Comparison of ENCODE assay signal across 21 cellular contexts in genomic region chr7:19009241-19009935, GRCh38.
A peak's percentile ranks its signal among the peaks of the same experiment; 100 is the strongest.
DNase-seq lines count a peak whose midpoint lies in the region; ATAC-seq, FAIRE-seq and TF ChIP-seq lines count a peak whose summit lies in the region.
"Had no signal": no experiment of that assay in that cellular context is flagged by ENCODE, and none has a peak within 500 bp of the region (broad histone marks: within the 10 kb centered on the region; RNA-seq: fewer than 3 reads in every experiment).

No MANE protein-coding gene starts in this region.

- H3K79me2 ChIP-seq in astrocyte (ENCODE audit: insufficient read depth, low read length), result no peaks in the 10 kb centered on the region

- no peak for ATAC-seq in left lung
- ATAC-seq: left lobe of liver, pancreas, T-cell had no signal

- peaks cover 22% of the 10 kb centered on the region for H3K4me1 ChIP-seq in astrocyte (ENCODE audit: insufficient read depth, low read length)
- H3K4me1 ChIP-seq in left lung, result no peaks in the 10 kb centered on the region
- H3K4me1 ChIP-seq: BLaER1, pancreas had no signal

- in situ Hi-C loops in KBM-7 (cut with MboI; ENCODE audit: low pct_unique_long_range_greater_than_20kb, low sequenced_read_pairs), result no loop called here

- no peaks in the 10 kb centered on the region for H3K27me3 Mint-ChIP-seq in astrocyte (ENCODE audit: low read depth, unreplicated experiment)
- H3K27me3 Mint-ChIP-seq: activated CD4-positive, alpha-beta memory T cell treated with anti-CD3 and anti-CD28 coated beads for 36 hours; activated naive CD8-positive, alpha-beta T cell; T-cell had no signal

- intact Hi-C loops in left lung (cut with DNase I), result no loop called here

- no peaks in the 10 kb centered on the region for H3K36me3 Mint-ChIP-seq in astrocyte (ENCODE audit: low read depth, unreplicated experiment)
- H3K36me3 Mint-ChIP-seq: activated CD4-positive, alpha-beta memory T cell treated with anti-CD3 and anti-CD28 coated beads for 36 hours; activated naive CD8-positive, alpha-beta T cell; T-cell had no signal

- H3K27ac Mint-ChIP-seq in astrocyte (ENCODE audit: unreplicated experiment), result peak overlapping the region; percentile 59
- H3K27ac Mint-ChIP-seq: activated CD4-positive, alpha-beta memory T cell treated with anti-CD3 and anti-CD28 coated beads for 36 hours; activated naive CD8-positive, alpha-beta T cell; T-cell had no signal

- H3K27ac ChIP-seq in astrocyte (ENCODE audit: low read depth, low read length) (peak overlapping the region; percentile 48), left lung (no peak overlapping the region)
- H3K27ac ChIP-seq: BLaER1, KMS-11, pancreas had no signal

- H2AFZ ChIP-seq in astrocyte (ENCODE audit: low read depth, low read length), result peak overlapping the region; percentile 7

- TF ChIP-seq CTCF in astrocyte (IDR thresholded peaks at IDR 0.05; ENCODE audit: insufficient read depth, low read depth, low read length) (no peak), fibroblast of pulmonary artery (IDR thresholded peaks at IDR 0.05; ENCODE audit: low read length, missing control alignments) (no peak), left lung (IDR thresholded peaks at IDR 0.05) (no peak)

- H3K4me2 ChIP-seq in astrocyte (ENCODE audit: low read length), result peak overlapping the region; percentile 58
- H3K4me2 ChIP-seq: BLaER1, KMS-11 had no signal

- H3K9ac ChIP-seq in astrocyte (ENCODE audit: low read length), result peak overlapping the region; percentile 6
- H3K9ac ChIP-seq: BLaER1, KMS-11 had no signal

- no peak overlapping the region for H3K4me3 ChIP-seq in astrocyte (ENCODE audit: insufficient read depth, low read depth, low read length)
- no peak overlapping the region for H3K4me3 ChIP-seq in fibroblast of pulmonary artery (replicated peaks; ENCODE audit: low read depth, low read length)
- no peak overlapping the region for H3K4me3 ChIP-seq in left lung
- H3K4me3 ChIP-seq: BLaER1, pancreas had no signal

- no peaks in the 10 kb centered on the region for H3K9me3 Mint-ChIP-seq in astrocyte (ENCODE audit: unreplicated experiment)
- H3K9me3 Mint-ChIP-seq: activated CD4-positive, alpha-beta memory T cell treated with anti-CD3 and anti-CD28 coated beads for 36 hours had no signal

- peak; percentile 71 for DNase-seq in HCEC 1CT
- peak; percentile 60 for DNase-seq in astrocyte (ENCODE audit: low read depth)
- peak; percentile 52 for DNase-seq in fibroblast of pulmonary artery (ENCODE audit: low read depth)
- DNase-seq in stromal cell of bone marrow (ENCODE audit: low read depth), result peak; percentile 52
- no peak for DNase-seq in SKM-1 treated with dmso at 0.1 percent for 144 hours (lab: John Stamatoyannopoulos, UW; ENCODE audit: unreplicated experiment)
- no peak for DNase-seq in left lung
- DNase-seq in KBM-7, result no peak
- DNase-seq: activated CD4-positive, alpha-beta memory T cell treated with anti-CD3 and anti-CD28 coated beads for 36 hours; activated T-cell treated with anti-CD3 and anti-CD28 coated beads, Interleukin-2, amount 50 U/mL, for 48 hours; DMS153; effector memory CD4-positive, alpha-beta T cell; NCI-H2171; pancreas; stimulated activated CD4-positive, alpha-beta T cell treated with anti-CD3 and anti-CD28 coated beads, Interleukin-4, amount 100 ng/mL, for 1 hour; substantia nigra; T-cell had no signal

- no peak overlapping the region for H3K4me3 Mint-ChIP-seq in astrocyte (ENCODE audit: unreplicated experiment)
- H3K4me3 Mint-ChIP-seq: activated CD4-positive, alpha-beta memory T cell treated with anti-CD3 and anti-CD28 coated beads for 36 hours; activated naive CD8-positive, alpha-beta T cell; T-cell had no signal

- no peaks in the 10 kb centered on the region for H3K36me3 ChIP-seq in astrocyte (ENCODE audit: insufficient read depth, low read length)
- no peaks in the 10 kb centered on the region for H3K36me3 ChIP-seq in left lung
- H3K36me3 ChIP-seq: BLaER1, pancreas had no signal

- H4K20me1 ChIP-seq in astrocyte (ENCODE audit: insufficient read depth, low read length), result no peaks in the 10 kb centered on the region
- H4K20me1 ChIP-seq: BLaER1 had no signal

- H3K4me1 Mint-ChIP-seq in astrocyte (ENCODE audit: low read depth, unreplicated experiment), result peaks cover 9% of the 10 kb centered on the region
- H3K4me1 Mint-ChIP-seq: T-cell had no signal

- H3K27me3 ChIP-seq in astrocyte (ENCODE audit: insufficient read depth, low read length) (no peaks in the 10 kb centered on the region), left lung (no peaks in the 10 kb centered on the region)
- H3K27me3 ChIP-seq: BLaER1, pancreas had no signal

- no peaks in the 10 kb centered on the region for H3K9me3 ChIP-seq in astrocyte (ENCODE audit: insufficient read depth, low read depth, low read length)
- H3K9me3 ChIP-seq in left lung, result peaks cover 0 to 2% of the 10 kb centered on the region in 2 donors
- H3K9me3 ChIP-seq: BLaER1, pancreas had no signal

- peak; percentile 89 for FAIRE-seq in astrocyte (lab: Jason Lieb, UNC)
- FAIRE-seq: frontal cortex, pancreas had no signal

Comparison
In these comparisons a context has a peak if more than half of its experiments do, and no peak if none do; other contexts are left out.
1. DNase-seq: peak in HCEC 1CT (single experiment), astrocyte (single experiment), fibroblast of pulmonary artery (single experiment) and stromal cell of bone marrow (single experiment); none in SKM-1 treated with dmso at 0.1 percent for 144 hours (single experiment), left lung (0 of 2) and KBM-7 (single experiment).